In the genomic region with DNA sequence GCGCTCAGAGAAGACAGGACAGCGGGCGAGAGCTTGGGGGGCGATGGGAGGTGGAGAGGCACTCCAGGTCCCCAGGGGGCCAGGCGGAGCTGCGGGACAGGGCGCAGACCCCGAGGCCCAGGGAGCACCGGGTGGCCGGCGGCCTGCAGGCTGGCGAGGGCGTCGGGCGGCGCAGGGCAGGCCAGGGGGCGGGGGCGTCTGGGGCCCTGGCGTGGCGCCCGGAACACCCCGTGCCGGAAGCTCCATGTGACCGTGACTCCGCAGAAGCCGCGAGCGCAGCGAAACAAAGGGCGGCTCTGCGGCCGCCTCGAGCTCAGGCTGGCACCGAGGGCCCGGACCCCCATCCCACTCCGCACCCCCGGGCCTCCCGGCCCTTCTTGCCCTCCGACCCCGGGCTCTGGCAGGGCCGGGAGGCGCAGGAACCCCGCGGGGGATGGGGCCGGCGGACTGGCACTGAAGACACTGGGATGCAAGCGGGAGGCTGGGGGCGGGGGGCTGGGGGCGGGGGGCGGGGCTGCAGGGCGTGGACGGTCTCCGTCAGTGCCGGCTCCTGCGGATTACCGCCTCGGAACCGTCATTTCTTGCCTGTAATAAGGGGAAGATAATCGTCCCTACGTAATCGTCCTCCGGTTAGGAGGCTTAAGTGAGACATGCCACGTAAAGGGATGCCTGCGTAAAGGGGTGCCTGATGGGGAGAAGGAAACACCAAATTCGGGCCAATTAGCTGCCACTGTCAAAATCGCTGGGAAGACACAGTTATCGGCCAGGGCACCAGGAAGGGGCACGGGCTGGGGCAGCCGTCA, we compare ENCODE assay signal across 8 cellular contexts. TPM values are rescaled to one million over a fixed set of nuclear protein-coding genes. Genes with fewer than 3 reads are reported as not detected.
A peak's percentile ranks its signal among the peaks of the same experiment; 100 is the strongest.
DNase-seq lines count a peak whose midpoint lies in the region; FAIRE-seq and TF ChIP-seq lines count a peak whose summit lies in the region.

No MANE protein-coding gene starts in this region.

- peak; percentile 90 for DNase-seq in Caki2 (ENCODE audit: low read depth)
- DNase-seq in GM20000 (ENCODE audit: low spot score), result peak; percentile 93
- peak in 74 of 76 experiments; percentile 26 to 87 (median 75) for DNase-seq in HUDEP-2 (lab: John Stamatoyannopoulos, UW; ENCODE audit: unreplicated experiment in 76 of 76)
- DNase-seq in RPMI8226, result peak; percentile 84
- peak; percentile 54 for DNase-seq in activated gamma-delta T cell treated with anti-CD3 and anti-CD28 coated beads, Interleukin-2, amount 50 U/mL, for 16 hours (ENCODE audit: low read depth)
- peak; percentile 89 to 92 for DNase-seq in frontal cortex (ENCODE audit: low spot score in 2 of 2)
- DNase-seq in occipital lobe (lab: John Stamatoyannopoulos, UW), result peak; percentile 92
- peak; percentile 91 for DNase-seq in superior temporal gyrus (ENCODE audit: extremely low spot score)

- in situ Hi-C loops in Caki2 (cut with HindIII; ENCODE audit: low pct_unique_long_range_greater_than_20kb, low sequenced_read_pairs), result no loop called here

- TF ChIP-seq CTCF in GM20000 (IDR thresholded peaks at IDR 0.05; ENCODE audit: extremely low read depth, missing control alignments), result no peak

- no peak for FAIRE-seq in frontal cortex (lab: Jason Lieb, UNC)

RNA-seq across cellular contexts. Expression of gene SH2D6, which starts 19.2 kb away (rescaled TPM):
- 0.44 TPM in 1 of 2 replicates, not detected in the other for total RNA-seq in Caki2 (2014; rRNA removed; shearing (Covaris generic); ENCODE audit: low replicate concordance)
- total RNA-seq in frontal cortex, result 0.41 TPM
- 0.47 TPM for total RNA-seq in occipital lobe

RNA-seq across cellular contexts. Expression of gene CAPG, which starts 27.5 kb away (rescaled TPM):
- total RNA-seq in Caki2 (2014; rRNA removed; shearing (Covaris generic); ENCODE audit: low replicate concordance), result 429 and 545 TPM in 2 replicates
- total RNA-seq in frontal cortex, result 9.0 TPM
- 11.1 TPM for total RNA-seq in occipital lobe

Comparison
In these comparisons a context has a peak if more than half of its experiments do, and no peak if none do; other contexts are left out.
1. Peak in every context shown above with its lines: DNase-seq.
2. RNA of gene CAPG, which starts 27.5 kb away (total RNA-seq): 429 to 545 TPM in Caki2; 11.1 TPM in occipital lobe (single experiment) and 9.0 TPM in frontal cortex (single experiment); every median in the first group is over 10 times any median in the second.